ENCODE assay signal across 14 cellular contexts in genomic region chr10:72081772-72082590, GRCh38. TPM values are rescaled to one million over a fixed set of nuclear protein-coding genes. Genes with fewer than 3 reads are reported as not detected.
DNase-seq lines count a peak whose midpoint lies in the region; ATAC-seq, FAIRE-seq and TF ChIP-seq lines count a peak whose summit lies in the region.
"Had no signal": no experiment of that assay in that cellular context is flagged by ENCODE, and none has a peak within 500 bp of the region (broad histone marks: within the 10 kb centered on the region; RNA-seq: fewer than 3 reads in every experiment).

No MANE protein-coding gene starts in this region.

- no peaks in the 10 kb centered on the region for H3K79me2 ChIP-seq in keratinocyte (ENCODE audit: control insufficient read depth, insufficient read depth, low read length)

- peaks cover 92% of the 10 kb centered on the region for H3K4me1 Mint-ChIP-seq in activated naive CD4-positive, alpha-beta T cell treated with anti-CD3 and anti-CD28 coated beads, Interleukin-2, amount 50 U/mL, for 24 hours
- peaks cover 92% of the 10 kb centered on the region for H3K4me1 Mint-ChIP-seq in activated CD8-positive, alpha-beta T cell treated with anti-CD3 and anti-CD28 coated beads, Interleukin-2, amount 10 ng/mL, durations not matched to agents 7 days and 5 days (ENCODE audit: low read depth)

- CTCF ChIA-PET in activated CD8-positive, alpha-beta T cell treated with anti-CD3 and anti-CD28 coated beads, Interleukin-2, amount 10 ng/mL, durations not matched to agents 7 days and 5 days (lab: Charles Lee): no interaction called here

- H3K27me3 Mint-ChIP-seq in activated naive CD4-positive, alpha-beta T cell treated with anti-CD3 and anti-CD28 coated beads, Interleukin-2, amount 50 U/mL, for 24 hours: no peaks in the 10 kb centered on the region
- H3K27me3 Mint-ChIP-seq in activated CD8-positive, alpha-beta T cell treated with anti-CD3 and anti-CD28 coated beads, Interleukin-2, amount 10 ng/mL, durations not matched to agents 7 days and 5 days (ENCODE audit: low read depth): no peaks in the 10 kb centered on the region

- in situ Hi-C loops in transverse colon (cut with MboI; ENCODE audit: low pct_ligation_motif_present in 1 of 4, low pct_unique_long_range_greater_than_20kb in 1 of 4, low sequenced_read_pairs in 3 of 4): no loop called here
- in situ Hi-C loops in KBM-7 (cut with MboI; ENCODE audit: low pct_unique_long_range_greater_than_20kb, low sequenced_read_pairs): no loop called here

- ATAC-seq in activated CD8-positive, alpha-beta T cell treated with anti-CD3 and anti-CD28 coated beads, Interleukin-2, amount 10 ng/mL, durations not matched to agents 7 days and 5 days: no peak

- peaks cover 4% of the 10 kb centered on the region for H3K36me3 Mint-ChIP-seq in activated naive CD4-positive, alpha-beta T cell treated with anti-CD3 and anti-CD28 coated beads, Interleukin-2, amount 50 U/mL, for 24 hours
- H3K36me3 Mint-ChIP-seq in activated CD8-positive, alpha-beta T cell treated with anti-CD3 and anti-CD28 coated beads, Interleukin-2, amount 10 ng/mL, durations not matched to agents 7 days and 5 days (ENCODE audit: low read depth): peaks cover 67% of the 10 kb centered on the region

- intact Hi-C loops in transverse colon (cut with DNase I; ENCODE audit: low total_unique reads): no loop called here

- TF ChIP-seq EP300 in transverse colon (IDR thresholded peaks at IDR 0.05; ENCODE audit: low read depth): no peak

- H3K9me3 Mint-ChIP-seq in activated naive CD4-positive, alpha-beta T cell treated with anti-CD3 and anti-CD28 coated beads, Interleukin-2, amount 50 U/mL, for 24 hours: no peaks in the 10 kb centered on the region
- H3K9me3 Mint-ChIP-seq in activated CD8-positive, alpha-beta T cell treated with anti-CD3 and anti-CD28 coated beads, Interleukin-2, amount 10 ng/mL, durations not matched to agents 7 days and 5 days (ENCODE audit: insufficient read depth): no peaks in the 10 kb centered on the region

- TF ChIP-seq POLR2A in transverse colon (IDR thresholded peaks at IDR 0.05): no peak

- 40 to 73% methylated on average over 1 to 14 of the region's 14 CpGs for WGBS in transverse colon (ENCODE audit: low coverage in 1 of 2), 2 donors

- peaks cover 7% of the 10 kb centered on the region for H3K27me3 ChIP-seq in keratinocyte (ENCODE audit: control insufficient read depth, extremely low read depth, insufficient read depth, low read length)
- peaks cover 8% of the 10 kb centered on the region for H3K27me3 ChIP-seq in transverse colon

- H3K4me1 ChIP-seq in keratinocyte (ENCODE audit: control insufficient read depth, extremely low read depth, insufficient read depth, low read length) (peaks cover 5% of the 10 kb centered on the region), transverse colon (peaks cover 0 to 2% (median under 1%) of the 10 kb centered on the region in 4 donors)

- no peaks in the 10 kb centered on the region for H4K20me1 ChIP-seq in keratinocyte (ENCODE audit: control insufficient read depth, extremely low read depth, insufficient read depth, low read length)

- POLR2A ChIA-PET in activated CD8-positive, alpha-beta T cell treated with anti-CD3 and anti-CD28 coated beads, Interleukin-2, amount 10 ng/mL, durations not matched to agents 7 days and 5 days (lab: Charles Lee): no interaction called here

- H3K4me3 Mint-ChIP-seq in activated naive CD4-positive, alpha-beta T cell treated with anti-CD3 and anti-CD28 coated beads, Interleukin-2, amount 50 U/mL, for 24 hours: peak overlapping the region; percentile 52
- no peak overlapping the region for H3K4me3 Mint-ChIP-seq in activated CD8-positive, alpha-beta T cell treated with anti-CD3 and anti-CD28 coated beads, Interleukin-2, amount 10 ng/mL, durations not matched to agents 7 days and 5 days
- H3K4me3 Mint-ChIP-seq: H9 had no signal

- peak overlapping the region; percentile 86 for H3K27ac Mint-ChIP-seq in activated naive CD4-positive, alpha-beta T cell treated with anti-CD3 and anti-CD28 coated beads, Interleukin-2, amount 50 U/mL, for 24 hours
- H3K27ac Mint-ChIP-seq in activated CD8-positive, alpha-beta T cell treated with anti-CD3 and anti-CD28 coated beads, Interleukin-2, amount 10 ng/mL, durations not matched to agents 7 days and 5 days: peak overlapping the region; percentile 71

- no peak for TF ChIP-seq CTCF in keratinocyte (optimal IDR thresholded peaks at IDR 0.05 in 1 of 3, IDR thresholded peaks at IDR 0.05 in 1 of 3, conservative IDR thresholded peaks at IDR 0.05 in 1 of 3; ENCODE audit: extremely low read depth in 1 of 3, insufficient read depth in 2 of 3, low read length in 3 of 3)
- TF ChIP-seq CTCF in transverse colon (IDR thresholded peaks at IDR 0.05): no peak

- H3K36me3 ChIP-seq in keratinocyte (ENCODE audit: control insufficient read depth in 2 of 2, extremely low read depth in 1 of 2, insufficient read depth in 2 of 2, low read length in 2 of 2) (no peaks in the 10 kb centered on the region), transverse colon (no peaks in the 10 kb centered on the region)
- H3K36me3 ChIP-seq: Peyer's patch had no signal

- no peak for DNase-seq in activated naive CD4-positive, alpha-beta T cell treated with anti-CD3 and anti-CD28 coated beads, Interleukin-2, amount 50 U/mL, for 16 hours
- DNase-seq in activated CD8-positive, alpha-beta T cell treated with anti-CD3 and anti-CD28 coated beads, Interleukin-2, amount 10 ng/mL, durations not matched to agents 7 days and 5 days: no peak
- DNase-seq in keratinocyte (ENCODE audit: low read depth, low spot score): peak; percentile 44
- peak; percentile 43 for DNase-seq in transverse colon
- DNase-seq in inferior parietal cortex (ENCODE audit: extremely low spot score): no peak
- no peak for DNase-seq in KBM-7
- DNase-seq in COLO829 (ENCODE audit: low spot score): no peak
- DNase-seq: amygdala, IMR-90, NCI-H2081 treated with DMSO at 0.1 percent for 48 hours, occipital lobe had no signal

- H3K4me3 ChIP-seq in keratinocyte (ENCODE audit: control insufficient read depth in 2 of 3, extremely low read depth in 1 of 3, insufficient read depth in 2 of 3, low read depth in 1 of 3, low read length in 3 of 3): no peak overlapping the region
- H3K4me3 ChIP-seq in transverse colon: no peak overlapping the region
- H3K4me3 ChIP-seq: Peyer's patch had no signal

- no peaks in the 10 kb centered on the region for H3K9me3 ChIP-seq in keratinocyte (ENCODE audit: control insufficient read depth, low read depth, low read length)
- H3K9me3 ChIP-seq in transverse colon: no peaks in the 10 kb centered on the region
- H3K9me3 ChIP-seq: Peyer's patch had no signal

- H3K9ac ChIP-seq in keratinocyte (ENCODE audit: control insufficient read depth, extremely low read depth, insufficient read depth, low read length): no peak overlapping the region

- no peak overlapping the region for H2AFZ ChIP-seq in keratinocyte (ENCODE audit: control insufficient read depth, low read length)

- peak; percentile 46 for FAIRE-seq in keratinocyte (lab: Jason Lieb, UNC)

- dilution Hi-C loops in keratinocyte (cut with MboI; ENCODE audit: extremely low pct_ligation_motif_present, low sequenced_read_pairs): no loop called here

- no peak overlapping the region for H3K4me2 ChIP-seq in keratinocyte (ENCODE audit: control insufficient read depth, extremely low read depth, insufficient read depth, low read depth, low read length)

- H3K9me1 ChIP-seq in keratinocyte (ENCODE audit: control insufficient read depth, extremely low read depth, insufficient read depth, low read length): no peaks in the 10 kb centered on the region

- H3K27ac ChIP-seq in keratinocyte (ENCODE audit: control insufficient read depth, insufficient read depth, low read length) (no peak overlapping the region), transverse colon (no peak overlapping the region)

RNA-seq across cellular contexts. Expression of gene SPOCK2, which starts 6.4 kb away (rescaled TPM):
- total RNA-seq in activated CD8-positive, alpha-beta T cell treated with anti-CD3 and anti-CD28 coated beads, Interleukin-2, amount 10 ng/mL, durations not matched to agents 7 days and 5 days: 100 to 1,000 TPM; 261 to 268 TPM
- polyA plus RNA-seq in keratinocyte: 0.03 to 0.18 TPM (median 0.14 TPM) in 3 replicates
- 0.26 TPM for polyA plus RNA-seq in keratinocyte (2011; ENCODE audit: low read depth)
- 0.05 TPM in 2 replicates for polyA plus RNA-seq in keratinocyte (2011; cell fraction: cytosol; rRNA removed)
- polyA plus RNA-seq in keratinocyte (2011; cell fraction: nucleus; rRNA removed): 0.90 and 1.2 TPM in 2 replicates
- 0.05 and 0.21 TPM in 2 replicates for polyA plus RNA-seq in keratinocyte (2012; ENCODE audit: low replicate concordance)
- polyA minus RNA-seq in keratinocyte: 0.19 to 1.2 TPM (median 1.0 TPM) in 3 replicates
- not detected for polyA minus RNA-seq in keratinocyte (2011; cell fraction: cytosol; rRNA and poly(A)+ RNA removed)
- polyA minus RNA-seq in keratinocyte (2011; cell fraction: nucleus; rRNA and poly(A)+ RNA removed): 0.74 and 1.5 TPM in 2 replicates
- 10 to 100 TPM in 2 of 4 donors, 1 to 10 TPM in 2; 6.0 to 24.7 (median 9.3) TPM for total RNA-seq in transverse colon
- total RNA-seq: IMR-90 had no signal

Comparison
In these comparisons a context has a peak if more than half of its experiments do, and no peak if none do; other contexts are left out.
1. DNase-seq: peak in keratinocyte (single experiment) and transverse colon (single experiment); none in activated naive CD4-positive, alpha-beta T cell treated with anti-CD3 and anti-CD28 coated beads, Interleukin-2, amount 50 U/mL, for 16 hours (single experiment), activated CD8-positive, alpha-beta T cell treated with anti-CD3 and anti-CD28 coated beads, Interleukin-2, amount 10 ng/mL, durations not matched to agents 7 days and 5 days (single experiment), inferior parietal cortex (single experiment), KBM-7 (single experiment) and COLO829 (single experiment).
2. RNA of gene SPOCK2, which starts 6.4 kb away (total RNA-seq): 261 to 268 TPM in activated CD8-positive, alpha-beta T cell treated with anti-CD3 and anti-CD28 coated beads, Interleukin-2, amount 10 ng/mL, durations not matched to agents 7 days and 5 days; 6.0 to 24.7 TPM in transverse colon; every median in the first group is over 10 times any median in the second.